ENCODE assay signal across 17 cellular contexts in genomic region chr13:39516140-39516539, GRCh38.
DNase-seq lines count a peak whose midpoint lies in the region; ATAC-seq and TF ChIP-seq lines count a peak whose summit lies in the region.
"Had no signal": no experiment of that assay in that cellular context is flagged by ENCODE, and none has a peak within 500 bp of the region (broad histone marks: within the 10 kb centered on the region; RNA-seq: fewer than 3 reads in every experiment).

No MANE protein-coding gene starts in this region.

- TF ChIP-seq EP300 in ovary (IDR thresholded peaks at IDR 0.05), result no peak

- H3K27ac ChIP-seq in mammary epithelial cell (ENCODE audit: insufficient read depth, low read depth, low read length), result no peak overlapping the region
- peak overlapping the region; percentile 36 for H3K27ac ChIP-seq in right cardiac atrium (ENCODE audit: low read length)
- H3K27ac ChIP-seq in ovary, result no peak overlapping the region
- H3K27ac ChIP-seq: epithelial cell of prostate, KMS-11, neutrophil, PC-9 had no signal

- H3K27me3 ChIP-seq in mammary epithelial cell (ENCODE audit: insufficient read depth, low read length) (no peaks in the 10 kb centered on the region), adipocyte (replicated peaks; ENCODE audit: control insufficient read depth, insufficient read depth, low read length) (no peaks in the 10 kb centered on the region), right cardiac atrium (ENCODE audit: control insufficient read depth, insufficient read depth) (no peaks in the 10 kb centered on the region), skeletal muscle satellite cell (ENCODE audit: control insufficient read depth, insufficient read depth, low read length) (no peaks in the 10 kb centered on the region), ovary (no peaks in the 10 kb centered on the region)
- H3K27me3 ChIP-seq: neutrophil had no signal

- H3K4me3 ChIP-seq in mammary epithelial cell (replicated peaks in 1 of 3; ENCODE audit: insufficient read depth in 1 of 3, low read depth in 2 of 3, low read length in 3 of 3) (no peak overlapping the region), adipocyte (ENCODE audit: low read length) (no peak overlapping the region), right cardiac atrium (ENCODE audit: low read length) (no peak overlapping the region), skeletal muscle satellite cell (ENCODE audit: low read length) (no peak overlapping the region), ovary (no peak overlapping the region)
- H3K4me3 ChIP-seq: HAP-1, lung, PC-9 had no signal

- in situ Hi-C loops in mammary epithelial cell (cut with MboI; ENCODE audit: low sequenced_read_pairs in 2 of 2), result no loop called here

- H4K20me1 ChIP-seq in mammary epithelial cell (ENCODE audit: insufficient read depth, low read length), result no peaks in the 10 kb centered on the region

- H3K27ac Mint-ChIP-seq in MCF 10A (ENCODE audit: low read depth, unreplicated experiment), result no peak overlapping the region
- H3K27ac Mint-ChIP-seq: T-cell had no signal

- H3K27me3 Mint-ChIP-seq in MCF 10A (ENCODE audit: insufficient read depth, unreplicated experiment), result no peaks in the 10 kb centered on the region

- H3K4me2 ChIP-seq in mammary epithelial cell (ENCODE audit: insufficient read depth, low read depth, low read length), result peak overlapping the region; percentile 61
- peak overlapping the region; percentile 51 for H3K4me2 ChIP-seq in skeletal muscle satellite cell (ENCODE audit: low read length)
- H3K4me2 ChIP-seq: KMS-11, PC-9 had no signal

- DNase-seq in mammary epithelial cell, result no peak
- no peak for DNase-seq in MCF 10A (ENCODE audit: unreplicated experiment)
- peak; percentile 50 for DNase-seq in adipocyte (ENCODE audit: low read depth)
- peak in 2 of 3 donors; percentile 16 to 30 for DNase-seq in right cardiac atrium
- no peak for DNase-seq in ovary
- DNase-seq: activated CD4-positive, CD25-positive, alpha-beta regulatory T cell treated with anti-CD3 and anti-CD28 coated beads, Interleukin-2, amount 50 U/mL, for 72 hours; NCI-H2107; PC-9; T-cell had no signal

- no peaks in the 10 kb centered on the region for H3K36me3 ChIP-seq in mammary epithelial cell (ENCODE audit: insufficient read depth, low read length)
- H3K36me3 ChIP-seq in adipocyte (ENCODE audit: control insufficient read depth, insufficient read depth, low read length, severe bottlenecking), result no peaks in the 10 kb centered on the region
- H3K36me3 ChIP-seq in skeletal muscle satellite cell (ENCODE audit: insufficient read depth, low read length), result no peaks in the 10 kb centered on the region
- H3K36me3 ChIP-seq in ovary, result no peaks in the 10 kb centered on the region
- H3K36me3 ChIP-seq: HAP-1, neutrophil had no signal

- H3K4me1 Mint-ChIP-seq in MCF 10A (ENCODE audit: insufficient read depth, unreplicated experiment), result peaks cover 10% of the 10 kb centered on the region
- H3K4me1 Mint-ChIP-seq: T-cell had no signal

- WGBS in mammary epithelial cell (ENCODE audit: low coverage, missing lambda C conversion rate), result 28% methylated on average over 6 of the region's 6 CpGs
- WGBS in right cardiac atrium, result 48% methylated on average over 6 of the region's 6 CpGs
- 75 to 87% (median 83%) methylated on average over 6 of the region's 6 CpGs for WGBS in ovary, 3 donors

- CTCF ChIA-PET in mammary epithelial cell (lab: Charles Lee; ENCODE audit: low non-redundant PET), result interaction anchor here (0.6 kb wide), 1 partner anchor 100 kb away, joined by 3 read pairs; no protein-coding TSS in a partner anchor
- CTCF ChIA-PET in MCF 10A (lab: Yijun Ruan, JAX), result interaction anchor here (0.6 to 1.3 kb wide), 2 partner anchors 11 to 14 kb away, joined by 3 to 8 read pairs; no protein-coding TSS in a partner anchor

- H3K9ac ChIP-seq in mammary epithelial cell (ENCODE audit: insufficient read depth, low read length) (no peak overlapping the region), adipocyte (ENCODE audit: low read length) (no peak overlapping the region), skeletal muscle satellite cell (ENCODE audit: low read depth, low read length) (no peak overlapping the region)
- H3K9ac ChIP-seq: KMS-11 had no signal

- no peak overlapping the region for H3K4me3 Mint-ChIP-seq in MCF 10A (ENCODE audit: unreplicated experiment)
- H3K4me3 Mint-ChIP-seq: T-cell had no signal

- H2AFZ ChIP-seq in mammary epithelial cell (ENCODE audit: low read depth, low read length), result peak overlapping the region; percentile 69
- H2AFZ ChIP-seq: PC-9 had no signal

- peaks cover 15% of the 10 kb centered on the region for H3K79me2 ChIP-seq in mammary epithelial cell (ENCODE audit: insufficient read depth, low read length)

- BruUV-seq in mammary epithelial cell (replicated peaks; lab: Mats Ljungman, UMichigan) (no TSS peak), MCF 10A (replicated peaks; lab: Mats Ljungman, UMichigan) (no TSS peak)

- TF ChIP-seq POLR2A in ovary (IDR thresholded peaks at IDR 0.05), result no peak

- ATAC-seq in right cardiac atrium (peak; percentile 80 to 85), HG02798 (IDR thresholded peaks at IDR 0.05; ENCODE audit: poor library complexity, unreplicated experiment) (no peak), GM21786 (IDR thresholded peaks at IDR 0.05; ENCODE audit: unreplicated experiment) (no peak)
- ATAC-seq: T-cell had no signal

- H3K9me3 ChIP-seq in mammary epithelial cell (replicated peaks; ENCODE audit: insufficient read depth, low read length) (no peaks in the 10 kb centered on the region), adipocyte (ENCODE audit: control insufficient read depth, low read length) (no peaks in the 10 kb centered on the region), right cardiac atrium (ENCODE audit: control insufficient read depth, low read length) (no peaks in the 10 kb centered on the region), skeletal muscle satellite cell (replicated peaks; ENCODE audit: low read length) (no peaks in the 10 kb centered on the region), ovary (no peaks in the 10 kb centered on the region)
- H3K9me3 ChIP-seq: HAP-1, neutrophil had no signal

- no peaks in the 10 kb centered on the region for H3K36me3 Mint-ChIP-seq in MCF 10A (ENCODE audit: insufficient read depth, unreplicated experiment)
- H3K36me3 Mint-ChIP-seq: T-cell had no signal

- POLR2A ChIA-PET in MCF 10A (lab: Yijun Ruan, JAX), result interaction anchor here (1.1 to 1.5 kb wide), 2 partner anchors 9 to 32 kb away, joined by 3 to 4 read pairs; no protein-coding TSS in a partner anchor

- intact Hi-C loops in mammary epithelial cell (cut with micrococcal nuclease), result no loop called here
- intact Hi-C loops in MCF 10A (cut with micrococcal nuclease), result no loop called here
- intact Hi-C loops in right cardiac atrium (cut with DNase I), result no loop called here
- intact Hi-C loops in ovary (cut with DNase I), result no loop called here

- dilution Hi-C loops in mammary epithelial cell (cut with HindIII; ENCODE audit: low sequenced_read_pairs), result no loop called here

- TF ChIP-seq CTCF in mammary epithelial cell (conservative IDR thresholded peaks at IDR 0.05 in 1 of 2, IDR thresholded peaks at IDR 0.05 in 1 of 2; ENCODE audit: extremely low read depth in 1 of 2, insufficient read depth in 1 of 2, low read depth in 1 of 2, low read length in 2 of 2), result no peak
- TF ChIP-seq CTCF in MCF 10A (IDR thresholded peaks at IDR 0.05; ENCODE audit: unreplicated experiment), result no peak
- no peak for TF ChIP-seq CTCF in ovary (IDR thresholded peaks at IDR 0.05)

- H3K9me3 Mint-ChIP-seq in MCF 10A (ENCODE audit: unreplicated experiment), result no peaks in the 10 kb centered on the region
- H3K9me3 Mint-ChIP-seq: T-cell had no signal

- H3K4me1 ChIP-seq in mammary epithelial cell (ENCODE audit: insufficient read depth, low read length), result peaks cover 23% of the 10 kb centered on the region
- H3K4me1 ChIP-seq in adipocyte (ENCODE audit: control insufficient read depth, insufficient read depth, low read length), result peaks cover 5% of the 10 kb centered on the region
- peaks cover 12% of the 10 kb centered on the region for H3K4me1 ChIP-seq in right cardiac atrium (ENCODE audit: control insufficient read depth, insufficient read depth, low read length)
- H3K4me1 ChIP-seq in skeletal muscle satellite cell (ENCODE audit: control insufficient read depth, insufficient read depth, low read length), result peaks cover 16% of the 10 kb centered on the region
- peaks cover 2% of the 10 kb centered on the region for H3K4me1 ChIP-seq in ovary (ENCODE audit: insufficient read depth)

Comparison
In these comparisons a context has a peak if more than half of its experiments do, and no peak if none do; other contexts are left out.
1. DNase-seq: peak in adipocyte (single experiment) and right cardiac atrium (2 of 3); none in mammary epithelial cell (single experiment), MCF 10A (single experiment) and ovary (0 of 5).
2. ATAC-seq: peak in right cardiac atrium (2 of 2); none in HG02798 (single experiment) and GM21786 (single experiment).